ENCODE assay signal across 1 cellular context in genomic region chr22:37018815-37019308, GRCh38.
A peak's percentile ranks its signal among the peaks of the same experiment; 100 is the strongest.
TF ChIP-seq lines count a peak whose summit lies in the region.

No MANE protein-coding gene starts in this region.

TF ChIP-seq in H1, 55 proteins besides CTCF, POLR2A, EP300 and RAD21 (continued from another document):
- TF ChIP-seq E2F6 (IDR thresholded peaks at IDR 0.05): peak; percentile 12; the same call in 1 of the 2 replicates
- TF ChIP-seq SAP30 (IDR thresholded peaks at IDR 0.05; ENCODE audit: insufficient read depth, insufficient replicate concordance, low read length): peak; percentile 41
- TF ChIP-seq KDM5A (IDR thresholded peaks at IDR 0.05; ENCODE audit: low read length): no peak
- no peak for TF ChIP-seq ZNF274 (IDR thresholded peaks at IDR 0.05; ENCODE audit: borderline replicate concordance, extremely low read depth, low read length)
- TF ChIP-seq SP4 (IDR thresholded peaks at IDR 0.05; ENCODE audit: low read length): no peak
- TF ChIP-seq KDM4A (IDR thresholded peaks at IDR 0.05; ENCODE audit: low read depth, low read length, severe bottlenecking): peak; percentile 54
